ENCODE assay signal across 8 cellular contexts in genomic region chr14:32513571-32514009, GRCh38.
DNase-seq lines count a peak whose midpoint lies in the region; ATAC-seq, FAIRE-seq and TF ChIP-seq lines count a peak whose summit lies in the region.

No MANE protein-coding gene starts in this region.

- H3K9me3 ChIP-seq in neural cell (ENCODE audit: low read length) = no peaks in the 10 kb centered on the region

- H3K36me3 ChIP-seq in neural cell (ENCODE audit: insufficient read depth, low read length) = no peaks in the 10 kb centered on the region

- H3K4me2 ChIP-seq in neural cell (ENCODE audit: low read length) = no peak overlapping the region

- H3K9me2 ChIP-seq in neural cell (ENCODE audit: insufficient read depth, low read length) = no peaks in the 10 kb centered on the region

- no peak overlapping the region for H3K27ac ChIP-seq in neural cell (ENCODE audit: low read length)

- H3K27ac Mint-ChIP-seq in activated naive CD8-positive, alpha-beta T cell treated with anti-CD3 and anti-CD28 coated beads for 36 hours = no peak overlapping the region
- no peak overlapping the region for H3K27ac Mint-ChIP-seq in immature natural killer cell

- H3K4me1 Mint-ChIP-seq in activated naive CD8-positive, alpha-beta T cell treated with anti-CD3 and anti-CD28 coated beads for 36 hours = no peaks in the 10 kb centered on the region
- H3K4me1 Mint-ChIP-seq in immature natural killer cell = no peaks in the 10 kb centered on the region

- peak; percentile 64 for TF ChIP-seq RAD21 in neural cell (conservative IDR thresholded peaks at IDR 0.05)

- H3K36me3 Mint-ChIP-seq in activated naive CD8-positive, alpha-beta T cell treated with anti-CD3 and anti-CD28 coated beads for 36 hours = no peaks in the 10 kb centered on the region
- H3K36me3 Mint-ChIP-seq in immature natural killer cell = no peaks in the 10 kb centered on the region

- no peak overlapping the region for H3K9ac ChIP-seq in neural cell (ENCODE audit: low read length)

- ATAC-seq in GM19397 (IDR thresholded peaks at IDR 0.05; ENCODE audit: unreplicated experiment) = no peak

- no peaks in the 10 kb centered on the region for H4K20me1 ChIP-seq in neural cell (ENCODE audit: insufficient read depth)

- peaks cover 4% of the 10 kb centered on the region for H3K27me3 Mint-ChIP-seq in activated naive CD8-positive, alpha-beta T cell treated with anti-CD3 and anti-CD28 coated beads for 36 hours
- peaks cover 0 to 2% (median 0%) of the 10 kb centered on the region in 3 donors for H3K27me3 Mint-ChIP-seq in immature natural killer cell (ENCODE audit: low read depth in 3 of 3)

- H3F3A ChIP-seq in neural cell (ENCODE audit: insufficient read depth, low read length, poor library complexity, severe bottlenecking) = no peaks in the 10 kb centered on the region

- H3K4me3 ChIP-seq in choroid plexus epithelial cell (ENCODE audit: low read depth, low read length) (no peak overlapping the region), neural cell (ENCODE audit: low read length) (no peak overlapping the region)

- H3K9me3 Mint-ChIP-seq in activated naive CD8-positive, alpha-beta T cell treated with anti-CD3 and anti-CD28 coated beads for 36 hours = peaks cover 2% of the 10 kb centered on the region
- peaks cover 0 to 6% (median 0%) of the 10 kb centered on the region in 6 donors for H3K9me3 Mint-ChIP-seq in immature natural killer cell

- H3K27me3 ChIP-seq in neural cell (ENCODE audit: insufficient read depth, low read depth, low read length) = no peaks in the 10 kb centered on the region

- TF ChIP-seq EP300 in neural cell (conservative IDR thresholded peaks at IDR 0.05; ENCODE audit: poor library complexity, severe bottlenecking) = no peak

- H3K4me3 Mint-ChIP-seq in activated naive CD8-positive, alpha-beta T cell treated with anti-CD3 and anti-CD28 coated beads for 36 hours = no peak overlapping the region
- no peak overlapping the region for H3K4me3 Mint-ChIP-seq in immature natural killer cell

- peak; percentile 49 for TF ChIP-seq CTCF in D721Med (IDR thresholded peaks at IDR 0.05; ENCODE audit: insufficient read depth, missing control alignments)
- peak; percentile 42 for TF ChIP-seq CTCF in choroid plexus epithelial cell (conservative IDR thresholded peaks at IDR 0.05; ENCODE audit: low read depth, low read length)
- TF ChIP-seq CTCF in neural cell (IDR thresholded peaks at IDR 0.05; ENCODE audit: poor library complexity, severe bottlenecking) = peak; percentile 69

- no peak for FAIRE-seq in D721Med (lab: Jason Lieb, UNC)

- DNase-seq in D721Med (ENCODE audit: insufficient read length, low spot score) (no peak), NAMALWA (ENCODE audit: low spot score) (peak; percentile 1), choroid plexus epithelial cell (ENCODE audit: low read depth) (peak; percentile 58), H4 (ENCODE audit: low spot score) (no peak), immature natural killer cell (no peak)
- DNase-seq in activated naive CD8-positive, alpha-beta T cell treated with anti-CD3 and anti-CD28 coated beads for 36 hours = no peak

- no peak overlapping the region for H2AFZ ChIP-seq in neural cell (ENCODE audit: low read depth, low read length)

- H3K79me2 ChIP-seq in neural cell (replicated peaks; ENCODE audit: insufficient read depth, low read length) = peaks cover 9% of the 10 kb centered on the region

TF ChIP-seq in neural cell, 6 proteins besides CTCF, POLR2A, EP300 and RAD21:
- TF ChIP-seq REST (IDR thresholded peaks at IDR 0.05; ENCODE audit: borderline replicate concordance) (no peak), TAF1 (IDR thresholded peaks at IDR 0.05; ENCODE audit: low read depth) (no peak), SMC3 (conservative IDR thresholded peaks at IDR 0.05; ENCODE audit: poor library complexity) (no peak), MXI1 (conservative IDR thresholded peaks at IDR 0.05; ENCODE audit: poor library complexity, severe bottlenecking) (no peak), POLR2AphosphoS5 (IDR thresholded peaks at IDR 0.05) (no peak), EZH2 (IDR thresholded peaks at IDR 0.05; ENCODE audit: borderline replicate concordance, insufficient read depth, low read length, poor library complexity, severe bottlenecking) (no peak)

Comparison
In these comparisons a context has a peak if more than half of its experiments do, and no peak if none do; other contexts are left out.
1. DNase-seq: peak in NAMALWA (single experiment) and choroid plexus epithelial cell (single experiment); none in D721Med (single experiment), activated naive CD8-positive, alpha-beta T cell treated with anti-CD3 and anti-CD28 coated beads for 36 hours (single experiment), H4 (single experiment) and immature natural killer cell (0 of 3).
2. Peak in every context shown above with its lines, with median percentiles within 50 percentile points of each other: CTCF ChIP-seq.